8 cellular contexts compared by ENCODE assay signal in genomic region chr11:83249972-83250593, GRCh38. TPM values are rescaled to one million over a fixed set of nuclear protein-coding genes. Genes with fewer than 3 reads are reported as not detected.
DNase-seq lines count a peak whose midpoint lies in the region; ATAC-seq, FAIRE-seq and TF ChIP-seq lines count a peak whose summit lies in the region.

No MANE protein-coding gene starts in this region.

- H3K9me3 ChIP-seq in Caco-2 (no peaks in the 10 kb centered on the region), lower lobe of right lung (no peaks in the 10 kb centered on the region)

- TF ChIP-seq CTCF in Caco-2 (IDR thresholded peaks at IDR 0.05; ENCODE audit: insufficient read depth in 1 of 2, low read depth in 1 of 2, low read length in 1 of 2, severe bottlenecking in 1 of 2, unreplicated experiment in 1 of 2): peak; percentile 78 to 91
- peak; percentile 68 for TF ChIP-seq CTCF in lower lobe of right lung (IDR thresholded peaks at IDR 0.05)

- intact Hi-C loops in Caco-2 (cut with micrococcal nuclease; ENCODE audit: unreplicated experiment) (loop anchor here (1.0 to 2.0 kb wide), 7 partner anchors 9 to 532 kb away; no protein-coding TSS in a partner anchor), lower lobe of right lung (cut with DNase I) (loop anchor here (10.0 kb wide), 1 partner anchor 345 kb away; the partner anchor contains the start of genes DDIAS and PRCP)

- H3K4me1 ChIP-seq in Caco-2 (peaks cover 9% of the 10 kb centered on the region), lower lobe of right lung (no peaks in the 10 kb centered on the region)

- peak; percentile 61 for FAIRE-seq in colon (lab: Jason Lieb, UNC)

- BruUV-seq in Caco-2 (replicated peaks; lab: Mats Ljungman, UMichigan): no TSS peak

- no peak overlapping the region for H3K27ac ChIP-seq in lower lobe of right lung

- H3K4me3 Mint-ChIP-seq in Caco-2 (ENCODE audit: unreplicated experiment): no peak overlapping the region

- H3K36me3 ChIP-seq in Caco-2 (ENCODE audit: control insufficient read depth, insufficient read depth, low read length) (no peaks in the 10 kb centered on the region), lower lobe of right lung (no peaks in the 10 kb centered on the region)

- POLR2A ChIA-PET in Caco-2 (lab: Charles Lee): interaction anchor here (1.4 kb wide), 1 partner anchor 93 kb away, joined by 6 read pairs; the partner anchor contains the start of gene PCF11

- no peaks in the 10 kb centered on the region for H3K27me3 Mint-ChIP-seq in Caco-2 (ENCODE audit: insufficient read depth, unreplicated experiment)

- H3K36me3 Mint-ChIP-seq in Caco-2 (ENCODE audit: insufficient read depth, unreplicated experiment): peaks cover 4% of the 10 kb centered on the region

- peak; percentile 85 for ATAC-seq in GM18511 (IDR thresholded peaks at IDR 0.05; ENCODE audit: unreplicated experiment)
- ATAC-seq in HG03060 (IDR thresholded peaks at IDR 0.05; ENCODE audit: low read depth, unreplicated experiment): peak; percentile 55
- ATAC-seq in lower lobe of right lung: peak in 1 of 2 donors; percentile 71

- H3K4me3 ChIP-seq in Caco-2 (ENCODE audit: low read depth, low read length): no peak overlapping the region
- H3K4me3 ChIP-seq in lower lobe of right lung: no peak overlapping the region

- H3K9me3 Mint-ChIP-seq in Caco-2 (ENCODE audit: unreplicated experiment): no peaks in the 10 kb centered on the region

- no peak overlapping the region for H3K27ac Mint-ChIP-seq in Caco-2 (ENCODE audit: unreplicated experiment)

- H3K4me1 Mint-ChIP-seq in Caco-2 (ENCODE audit: low read depth, unreplicated experiment): peaks cover 10% of the 10 kb centered on the region

- CTCF ChIA-PET in Caco-2 (lab: Charles Lee): interaction anchor here (0.6 to 1.8 kb wide), 9 partner anchors 42 to 178 kb away, joined by 3 to 8 read pairs (median 5); partner anchors contain the start of gene RAB30

- H3K27me3 ChIP-seq in Caco-2 (replicated peaks; ENCODE audit: control insufficient read depth, insufficient read depth, low read length): no peaks in the 10 kb centered on the region
- no peaks in the 10 kb centered on the region for H3K27me3 ChIP-seq in lower lobe of right lung (ENCODE audit: low read depth)

- DNase-seq in Caco-2 (peak in 1 of 2 experiments; percentile 42), NCI-H774 (lab: John Stamatoyannopoulos, UW) (peak; percentile 22), lower lobe of right lung (no peak), cortex of kidney (lab: John Stamatoyannopoulos, UW) (no peak), NCI-H524 treated with DMSO at 0.1 percent for 48 hours (lab: John Stamatoyannopoulos, UW) (no peak)

RNA-seq across cellular contexts. Expression of gene CCDC90B, which starts 36.1 kb away (rescaled TPM):
- total RNA-seq in Caco-2 (2022): 46.2 and 63.6 TPM in 2 replicates
- total RNA-seq in lower lobe of right lung: 30.0 TPM

RNA-seq across cellular contexts. Expression of gene ANKRD42, which starts 56.6 kb away (rescaled TPM):
- 8.3 and 9.0 TPM in 2 replicates for total RNA-seq in Caco-2 (2022)
- 15.9 TPM for total RNA-seq in lower lobe of right lung
